ENCODE assay signal across 8 cellular contexts in the genomic region with DNA sequence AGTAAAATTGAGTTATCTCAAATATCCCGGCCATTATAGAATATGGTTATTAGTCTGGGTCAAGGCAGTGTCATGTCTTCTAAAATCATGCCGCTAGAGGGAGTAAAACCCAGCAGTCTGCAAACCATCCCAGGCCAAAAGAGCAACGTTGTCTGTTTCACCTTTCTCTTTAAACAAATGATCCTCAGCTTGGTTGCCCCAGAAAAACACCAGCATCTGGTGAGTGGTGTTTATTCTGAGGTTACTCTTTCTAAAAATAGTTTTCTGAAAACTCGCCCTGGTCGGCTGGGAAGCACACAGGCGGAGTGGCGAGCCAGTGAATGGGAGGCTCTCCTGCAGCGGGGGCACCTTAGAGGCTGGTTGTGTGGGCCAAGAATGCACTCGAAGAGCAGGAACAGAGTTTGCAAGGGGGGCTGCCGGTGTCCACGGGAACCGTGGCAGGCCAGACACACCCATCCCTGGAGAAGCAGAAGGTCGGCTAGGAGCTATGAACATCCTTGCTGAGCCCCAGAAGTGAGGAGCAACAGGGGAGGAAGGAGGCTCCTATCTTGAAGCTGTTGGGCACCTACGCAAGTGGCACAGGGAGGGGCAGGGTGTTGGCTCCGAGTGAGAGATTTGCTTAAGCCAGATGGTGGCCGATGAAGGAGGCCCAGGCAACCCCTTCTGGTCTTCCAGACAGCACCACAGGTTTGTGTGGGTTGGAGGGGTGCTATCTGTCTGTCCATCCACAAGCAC.
DNase-seq lines count a peak whose midpoint lies in the region; ATAC-seq and TF ChIP-seq lines count a peak whose summit lies in the region.

No MANE protein-coding gene starts in this region.

- peak; percentile 84 to 89 (median 86) for DNase-seq in CD4-positive, alpha-beta memory T cell
- DNase-seq in GM19238 (ENCODE audit: insufficient read length, low spot score) (peak; percentile 43), NCI-H82 (lab: John Stamatoyannopoulos, UW) (peak; percentile 72), endodermal cell (peak; percentile 77), mucosa of descending colon (peak; percentile 80 to 89 (median 87))
- DNase-seq in activated CD8-positive, alpha-beta T cell treated with anti-CD3 and anti-CD28 coated beads for 36 hours: peak; percentile 87
- peak; percentile 36 for DNase-seq in stimulated activated CD8-positive, alpha-beta memory T cell treated with anti-CD3 and anti-CD28 coated beads, Interleukin-7, amount 100 ng/mL, for 24 hours (ENCODE audit: low read depth)

- peak overlapping the region; percentile 68 for H3K4me3 ChIP-seq in CD4-positive, alpha-beta memory T cell (ENCODE audit: low read length in 2 of 2)
- no peak overlapping the region for H3K4me3 ChIP-seq in endodermal cell (ENCODE audit: low read length)
- peak overlapping the region; percentile 10 for H3K4me3 ChIP-seq in mucosa of descending colon

- CTCF ChIA-PET in CD4-positive, alpha-beta memory T cell (lab: Charles Lee; ENCODE audit: partially characterized antibody): interaction anchor here (0.6 to 11.6 kb wide), 30 partner anchors 10 to 541 kb away, joined by 3 to 173 read pairs (median 7); no protein-coding TSS in a partner anchor
- CTCF ChIA-PET in activated CD8-positive, alpha-beta T cell treated with anti-CD3 and anti-CD28 coated beads for 36 hours (lab: Charles Lee): interaction anchor here (0.6 to 5.3 kb wide), 47 partner anchors 9 to 541 kb away, joined by 3 to 91 read pairs (median 5); no protein-coding TSS in a partner anchor

- H3K9ac ChIP-seq in endodermal cell (ENCODE audit: extremely low read depth, low read length, poor library complexity, severe bottlenecking): no peak overlapping the region

- peaks cover 0 to 11% (median 3%) of the 10 kb centered on the region in 8 donors for H3K9me3 Mint-ChIP-seq in CD4-positive, alpha-beta memory T cell
- H3K9me3 Mint-ChIP-seq in activated CD8-positive, alpha-beta T cell treated with anti-CD3 and anti-CD28 coated beads for 36 hours: peaks cover 21% of the 10 kb centered on the region
- no peaks in the 10 kb centered on the region for H3K9me3 Mint-ChIP-seq in endodermal cell

- POLR2A ChIA-PET in CD4-positive, alpha-beta memory T cell (lab: Charles Lee; ENCODE audit: partially characterized antibody): interaction anchor here (0.7 to 21.5 kb wide), 40 partner anchors 10 to 540 kb away, joined by 3 to 888 read pairs (median 6); partner anchors contain the start of gene FLI1
- POLR2A ChIA-PET in activated CD8-positive, alpha-beta T cell treated with anti-CD3 and anti-CD28 coated beads for 36 hours (lab: Charles Lee): interaction anchor here (0.5 to 6.0 kb wide), 37 partner anchors 10 to 340 kb away, joined by 3 to 57 read pairs (median 4); no protein-coding TSS in a partner anchor

- H3K27me3 Mint-ChIP-seq in CD4-positive, alpha-beta memory T cell: no peaks in the 10 kb centered on the region
- no peaks in the 10 kb centered on the region for H3K27me3 Mint-ChIP-seq in activated CD8-positive, alpha-beta T cell treated with anti-CD3 and anti-CD28 coated beads for 36 hours
- H3K27me3 Mint-ChIP-seq in endodermal cell (ENCODE audit: insufficient read depth): no peaks in the 10 kb centered on the region

- peak overlapping the region; percentile 98 to 100 (median 99) for H3K27ac Mint-ChIP-seq in CD4-positive, alpha-beta memory T cell
- H3K27ac Mint-ChIP-seq in activated CD8-positive, alpha-beta T cell treated with anti-CD3 and anti-CD28 coated beads for 36 hours: peak overlapping the region; percentile 95
- H3K27ac Mint-ChIP-seq in endodermal cell: no peak overlapping the region

- WGBS in endodermal cell (ENCODE audit: insufficient coverage in 1 of 2, insufficient read length in 1 of 2), 2 experiments: 63 to 79% methylated on average over 12 to 16 of the region's 16 CpGs

- H3K36me3 Mint-ChIP-seq in CD4-positive, alpha-beta memory T cell: peaks cover 8 to 24% of the 10 kb centered on the region in 2 donors
- peaks cover 34% of the 10 kb centered on the region for H3K36me3 Mint-ChIP-seq in activated CD8-positive, alpha-beta T cell treated with anti-CD3 and anti-CD28 coated beads for 36 hours (ENCODE audit: low read depth)
- H3K36me3 Mint-ChIP-seq in endodermal cell (ENCODE audit: low read depth): no peaks in the 10 kb centered on the region

- peak; percentile 88 for TF ChIP-seq CTCF in activated CD8-positive, alpha-beta T cell treated with anti-CD3 and anti-CD28 coated beads for 36 hours (IDR thresholded peaks at IDR 0.05)
- TF ChIP-seq CTCF in endodermal cell (conservative IDR thresholded peaks at IDR 0.05): peak; percentile 92
- TF ChIP-seq CTCF in mucosa of descending colon (IDR thresholded peaks at IDR 0.05): peak; percentile 70

- H3K4me3 Mint-ChIP-seq in CD4-positive, alpha-beta memory T cell: peak overlapping the region; percentile 87 to 95 (median 94)
- peak overlapping the region; percentile 83 for H3K4me3 Mint-ChIP-seq in activated CD8-positive, alpha-beta T cell treated with anti-CD3 and anti-CD28 coated beads for 36 hours
- H3K4me3 Mint-ChIP-seq in endodermal cell: no peak overlapping the region

- H3K4me1 Mint-ChIP-seq in CD4-positive, alpha-beta memory T cell: peaks cover 70 to 100% (median 84%) of the 10 kb centered on the region in 4 donors
- H3K4me1 Mint-ChIP-seq in activated CD8-positive, alpha-beta T cell treated with anti-CD3 and anti-CD28 coated beads for 36 hours (ENCODE audit: low read depth): peaks cover 94% of the 10 kb centered on the region
- H3K4me1 Mint-ChIP-seq in endodermal cell: no peaks in the 10 kb centered on the region

- H3K4me1 ChIP-seq in CD4-positive, alpha-beta memory T cell (ENCODE audit: insufficient read depth, low read length): peaks cover 89% of the 10 kb centered on the region
- H3K4me1 ChIP-seq in endodermal cell (ENCODE audit: control insufficient read depth, insufficient read depth, low read length): no peaks in the 10 kb centered on the region
- peaks cover 24% of the 10 kb centered on the region for H3K4me1 ChIP-seq in mucosa of descending colon (ENCODE audit: low read depth)

- ATAC-seq in HG03354 (IDR thresholded peaks at IDR 0.05; ENCODE audit: poor library complexity, severe bottlenecking, unreplicated experiment) (peak; percentile 86), mucosa of descending colon (peak; percentile 85)
- ATAC-seq in activated CD8-positive, alpha-beta T cell treated with anti-CD3 and anti-CD28 coated beads for 36 hours: peak; percentile 62

- no peaks in the 10 kb centered on the region for H3K27me3 ChIP-seq in CD4-positive, alpha-beta memory T cell (ENCODE audit: insufficient read depth, low read length)
- H3K27me3 ChIP-seq in endodermal cell (ENCODE audit: control insufficient read depth, insufficient read depth, low read length, poor library complexity, severe bottlenecking): no peaks in the 10 kb centered on the region

- no peaks in the 10 kb centered on the region for H3K36me3 ChIP-seq in CD4-positive, alpha-beta memory T cell (ENCODE audit: insufficient read depth, low read length)
- H3K36me3 ChIP-seq in endodermal cell (ENCODE audit: control insufficient read depth, insufficient read depth, low read length) (no peaks in the 10 kb centered on the region), mucosa of descending colon (ENCODE audit: low read depth) (no peaks in the 10 kb centered on the region)

- H3K9me3 ChIP-seq in CD4-positive, alpha-beta memory T cell (ENCODE audit: control insufficient read depth in 1 of 2, low read length in 2 of 2): no peaks in the 10 kb centered on the region
- H3K9me3 ChIP-seq in endodermal cell (ENCODE audit: control insufficient read depth, low read length): no peaks in the 10 kb centered on the region
- no peaks in the 10 kb centered on the region for H3K9me3 ChIP-seq in mucosa of descending colon

- peak overlapping the region; percentile 90 for H3K27ac ChIP-seq in CD4-positive, alpha-beta memory T cell (ENCODE audit: low read depth, low read length)
- no peak overlapping the region for H3K27ac ChIP-seq in endodermal cell (ENCODE audit: low read depth, low read length)

- intact Hi-C loops in CD4-positive, alpha-beta memory T cell (cut with micrococcal nuclease): loop anchor here (1.0 to 5.0 kb wide), 14 partner anchors 12 to 541 kb away; no protein-coding TSS in a partner anchor
- intact Hi-C loops in activated CD8-positive, alpha-beta T cell treated with anti-CD3 and anti-CD28 coated beads for 36 hours (cut with micrococcal nuclease): loop anchor here (2.0 to 10.0 kb wide), 6 partner anchors 29 to 341 kb away; no protein-coding TSS in a partner anchor
- intact Hi-C loops in mucosa of descending colon (cut with DNase I, micrococcal nuclease): loop anchor here (2.0 to 5.0 kb wide), 2 partner anchors 337 to 343 kb away; no protein-coding TSS in a partner anchor

Comparison
In these comparisons a context has a peak if more than half of its experiments do, and no peak if none do; other contexts are left out.
1. DNase-seq: peak in every context shown above with its lines; median percentile 87 in activated CD8-positive, alpha-beta T cell treated with anti-CD3 and anti-CD28 coated beads for 36 hours; 87 in mucosa of descending colon; 86 in CD4-positive, alpha-beta memory T cell; 77 in endodermal cell; 72 in NCI-H82; 43 in GM19238; 36 in stimulated activated CD8-positive, alpha-beta memory T cell treated with anti-CD3 and anti-CD28 coated beads, Interleukin-7, amount 100 ng/mL, for 24 hours.